23 cellular contexts compared by ENCODE assay signal in the genomic region with DNA sequence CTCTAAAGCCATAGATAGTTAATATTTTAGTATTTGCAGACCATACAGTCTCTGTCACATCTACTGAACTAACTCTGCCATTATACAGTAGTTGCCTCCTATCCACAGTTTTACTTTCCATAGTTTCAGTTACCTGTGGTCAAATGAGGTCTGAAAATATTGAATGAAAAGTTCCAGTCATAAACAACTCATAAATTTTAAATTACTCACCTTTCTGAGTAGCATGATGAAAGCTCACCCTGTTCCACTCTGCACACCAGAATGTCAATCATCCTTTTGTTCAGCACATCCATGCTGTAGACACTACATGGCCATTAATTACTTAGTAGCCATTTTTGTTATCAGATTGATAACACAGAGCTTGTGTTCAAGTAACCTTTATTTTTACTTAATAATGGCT. TPM values are rescaled to one million over a fixed set of nuclear protein-coding genes. Genes with fewer than 3 reads are reported as not detected.
"Had no signal": no experiment of that assay in that cellular context is flagged by ENCODE, and none has a peak within 500 bp of the region (broad histone marks: within the 10 kb centered on the region; RNA-seq: fewer than 3 reads in every experiment).

No MANE protein-coding gene starts in this region.

- H3K9me3 ChIP-seq: adrenal gland, body of pancreas had no signal

- DNase-seq: activated CD4-positive, alpha-beta T cell treated with anti-CD3 and anti-CD28 coated beads, Interleukin-2, amount 10 ng/mL, durations not matched to agents 24 days and 14 days; activated CD4-positive, alpha-beta T cell treated with anti-CD3 and anti-CD28 coated beads, Interleukin-2, amount 50 U/mL, for 4 hours; activated CD8-positive, alpha-beta T cell treated with anti-CD3 and anti-CD28 coated beads for 36 hours; activated gamma-delta T cell treated with Interleukin-2 at 50 U/mL for 16 hours; activated naive CD4-positive, alpha-beta T cell treated with anti-CD3 and anti-CD28 coated beads for 36 hours; activated T-cell treated with anti-CD3 and anti-CD28 coated beads, Interleukin-2, amount 50 U/mL, for 1 hour; activated T-cell treated with anti-CD3 and anti-CD28 coated beads, Interleukin-2, amount 50 U/mL, for 72 hours; adrenal gland; body of pancreas; central memory CD4-positive, alpha-beta T cell; KG1; NCI-H1092 treated with DMSO at 0.1 percent for 48 hours; NCI-H146; NCI-H187; NCI-H2029 treated with DMSO at 0.1 percent for 48 hours; NCI-H2107; NCI-H2171; NCI-H2227 treated with DMSO at 0.1 percent for 48 hours; NCI-H446 treated with DMSO at 0.1 percent for 48 hours; NCI-H524 treated with DMSO at 0.1 percent for 48 hours; SHP77; SJCRH30 had no signal

- H3K4me3 ChIP-seq: adrenal gland, body of pancreas, SJCRH30, SK-N-MC had no signal

- ATAC-seq: activated CD8-positive, alpha-beta T cell treated with anti-CD3 and anti-CD28 coated beads for 36 hours; body of pancreas had no signal

- H3K4me1 ChIP-seq: adrenal gland, SJCRH30 had no signal

- H3K27ac ChIP-seq: adrenal gland, body of pancreas, SJCRH30, SK-N-MC had no signal

- H3K36me3 ChIP-seq: adrenal gland, SJCRH30 had no signal

- H3K27me3 ChIP-seq: adrenal gland, body of pancreas, SJCRH30 had no signal

RNA-seq across cellular contexts. Expression of a gene that starts 51.7 kb away (rescaled TPM):
- total RNA-seq: SJCRH30 had no signal
